ENCODE assay signal across 19 cellular contexts in the genomic region with DNA sequence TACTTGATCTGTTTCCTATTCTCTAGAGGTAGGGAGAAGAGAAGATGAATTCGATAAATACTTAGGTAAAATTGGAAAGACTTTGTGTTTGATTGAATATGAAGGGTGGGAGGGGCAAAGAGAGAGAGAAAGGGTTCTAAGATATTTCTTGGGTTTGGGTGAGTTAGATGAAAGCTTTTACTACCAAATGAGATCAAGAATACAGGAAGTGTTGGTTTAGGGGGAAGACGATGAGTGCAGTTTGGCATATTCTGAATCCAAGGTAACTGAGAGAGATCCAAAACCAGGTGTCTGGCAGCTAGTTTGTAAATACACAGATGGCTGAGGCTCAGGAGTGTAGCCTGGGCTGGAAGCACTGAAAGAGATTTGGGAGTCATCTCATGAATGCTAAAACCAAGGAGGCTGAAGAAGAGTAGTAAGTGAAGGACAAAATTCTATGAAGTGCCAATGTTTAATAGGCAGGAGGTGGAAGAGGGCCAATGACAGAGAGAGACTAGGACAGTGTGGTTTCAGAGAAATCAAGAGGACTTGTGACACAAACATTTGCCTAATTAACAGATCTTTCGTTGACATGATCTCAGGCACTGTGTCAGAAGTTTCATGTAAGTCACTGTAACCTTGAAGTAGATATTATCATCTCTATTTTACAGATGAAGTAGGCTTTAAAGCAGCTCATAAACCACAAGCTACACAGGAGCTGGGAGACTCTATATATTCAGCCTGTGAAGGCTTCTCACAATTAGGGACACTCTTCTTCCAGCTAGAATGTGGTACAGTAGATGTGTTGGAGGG.
DNase-seq lines count a peak whose midpoint lies in the region; ATAC-seq and TF ChIP-seq lines count a peak whose summit lies in the region.
"Had no signal": no experiment of that assay in that cellular context is flagged by ENCODE, and none has a peak within 500 bp of the region (broad histone marks: within the 10 kb centered on the region; RNA-seq: fewer than 3 reads in every experiment).

No MANE protein-coding gene starts in this region.

- peak overlapping the region; percentile 59 for H3K4me2 ChIP-seq in Loucy (ENCODE audit: low read depth, low read length, poor library complexity, severe bottlenecking)
- H3K4me2 ChIP-seq: BLaER1 had no signal

- peaks cover 10% of the 10 kb centered on the region; the same call in 1 of the 2 replicates for H3K36me3 ChIP-seq in Loucy (ENCODE audit: insufficient read depth, low read length)

- H4K20me1 ChIP-seq in Loucy (ENCODE audit: insufficient read depth, low read length, poor library complexity, severe bottlenecking) = no peaks in the 10 kb centered on the region
- H4K20me1 ChIP-seq: BLaER1 had no signal

- H3K27me3 Mint-ChIP-seq in activated T-cell treated with anti-CD3 and anti-CD28 coated beads, Interleukin-2, amount 50 U/mL, for 4 hours (ENCODE audit: low read depth) = no peaks in the 10 kb centered on the region
- H3K27me3 Mint-ChIP-seq: activated naive CD8-positive, alpha-beta T cell had no signal

- DNase-seq in activated T-cell treated with anti-CD3 and anti-CD28 coated beads, Interleukin-2, amount 50 U/mL, for 4 hours = no peak
- DNase-seq in activated T-cell treated with anti-CD3 and anti-CD28 coated beads, Interleukin-2, amount 50 U/mL, for 48 hours = no peak
- DNase-seq in cerebellar cortex (ENCODE audit: low spot score) = peak; percentile 31
- DNase-seq in stimulated activated naive CD8-positive, alpha-beta T cell treated with anti-CD3 and anti-CD28 coated beads, Interleukin-15, Interleukin-2, amounts not matched to agents 100 U/mL and 50 U/mL, for 24 hours = no peak
- DNase-seq: activated CD4-positive, alpha-beta T cell treated with anti-CD3 and anti-CD28 coated beads for 1 hour; cerebellar nuclear complex; mammary epithelial cell; NCI-H1105 treated with DMSO at 0.1 percent for 48 hours; NCI-H2081; psoas muscle; SIG-M5 had no signal

- peaks cover 23% of the 10 kb centered on the region for H3K4me1 ChIP-seq in Loucy (ENCODE audit: insufficient read depth, low read length, poor library complexity, severe bottlenecking)
- H3K4me1 ChIP-seq: BLaER1, psoas muscle had no signal

- H3K4me1 Mint-ChIP-seq in activated T-cell treated with anti-CD3 and anti-CD28 coated beads, Interleukin-2, amount 50 U/mL, for 4 hours (ENCODE audit: low read depth) = peaks cover 20% of the 10 kb centered on the region

- ATAC-seq in activated T-cell treated with anti-CD3 and anti-CD28 coated beads, Interleukin-2, amount 50 U/mL, for 4 hours = peak; percentile 69 to 81
- ATAC-seq in stimulated activated naive CD8-positive, alpha-beta T cell treated with anti-CD3 and anti-CD28 coated beads, Interleukin-15, Interleukin-2, amounts not matched to agents 100 U/mL and 50 U/mL, for 24 hours = peak; percentile 71
- ATAC-seq in esophagus mucosa = no peak
- ATAC-seq in GM18868 (IDR thresholded peaks at IDR 0.05; ENCODE audit: unreplicated experiment) = no peak
- ATAC-seq: HCT116, Panc1, psoas muscle had no signal

- H3K27me3 ChIP-seq in Loucy (ENCODE audit: insufficient read depth, low read length, poor library complexity, severe bottlenecking) = no peaks in the 10 kb centered on the region
- H3K27me3 ChIP-seq: BLaER1, neutrophil had no signal

- no peaks in the 10 kb centered on the region for H3F3A ChIP-seq in Loucy (ENCODE audit: low read depth)

- TF ChIP-seq CTCF in Loucy (conservative IDR thresholded peaks at IDR 0.05; ENCODE audit: low read length) = no peak

- no peak overlapping the region for H2AFZ ChIP-seq in Loucy (ENCODE audit: low read length)

- no peak overlapping the region for H3K9ac ChIP-seq in Loucy (ENCODE audit: low read depth, low read length, poor library complexity, severe bottlenecking)
- H3K9ac ChIP-seq: BLaER1 had no signal

- H3K9me2 ChIP-seq in Loucy (replicated peaks; ENCODE audit: low read depth, low read length) = no peaks in the 10 kb centered on the region

- H3K9me3 Mint-ChIP-seq in activated T-cell treated with anti-CD3 and anti-CD28 coated beads, Interleukin-2, amount 50 U/mL, for 4 hours = no peaks in the 10 kb centered on the region

- peaks cover 28% of the 10 kb centered on the region for H3K36me3 Mint-ChIP-seq in activated T-cell treated with anti-CD3 and anti-CD28 coated beads, Interleukin-2, amount 50 U/mL, for 4 hours (ENCODE audit: insufficient read depth)

- H3K4me3 Mint-ChIP-seq in activated T-cell treated with anti-CD3 and anti-CD28 coated beads, Interleukin-2, amount 50 U/mL, for 4 hours = no peak overlapping the region
- H3K4me3 Mint-ChIP-seq: activated naive CD8-positive, alpha-beta T cell had no signal

- no peaks in the 10 kb centered on the region for H3K9me3 ChIP-seq in Loucy (ENCODE audit: insufficient read depth, low read depth, low read length)
- H3K9me3 ChIP-seq: BLaER1, neutrophil, psoas muscle had no signal

- peak overlapping the region; percentile 4 for H3K4me3 ChIP-seq in Loucy (ENCODE audit: low read length, poor library complexity, severe bottlenecking)
- H3K4me3 ChIP-seq: BLaER1, psoas muscle had no signal

- H3K79me2 ChIP-seq in Loucy (ENCODE audit: insufficient read depth, low read length) = no peaks in the 10 kb centered on the region

Comparison
In these comparisons a context has a peak if more than half of its experiments do, and no peak if none do; other contexts are left out.
1. ATAC-seq: peak in activated T-cell treated with anti-CD3 and anti-CD28 coated beads, Interleukin-2, amount 50 U/mL, for 4 hours (2 of 2) and stimulated activated naive CD8-positive, alpha-beta T cell treated with anti-CD3 and anti-CD28 coated beads, Interleukin-15, Interleukin-2, amounts not matched to agents 100 U/mL and 50 U/mL, for 24 hours (single experiment); none in esophagus mucosa (single experiment) and GM18868 (single experiment).